Comparison of ENCODE assay signal across 1 cellular context in the genomic region with DNA sequence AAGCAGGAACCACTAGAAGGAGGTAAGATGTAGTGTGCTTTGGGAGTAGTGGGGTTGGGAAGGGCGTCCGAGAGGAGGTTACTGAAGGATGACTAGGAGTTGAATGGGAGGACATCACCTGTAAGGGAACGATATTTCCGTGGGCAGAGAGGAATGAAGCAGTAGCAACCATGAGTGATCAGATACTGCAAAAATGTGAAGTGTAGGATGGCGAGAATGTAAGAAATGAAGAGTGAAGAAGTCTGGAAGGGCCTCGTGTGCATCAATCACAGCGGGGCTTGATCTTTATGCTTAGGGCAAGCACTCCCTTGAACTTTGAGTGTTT.
TF ChIP-seq lines count a peak whose summit lies in the region.

No MANE protein-coding gene starts in this region.

TF ChIP-seq in GM23338, 12 proteins besides CTCF, POLR2A, EP300 and RAD21 (continued from another document):
- TF ChIP-seq REST (IDR thresholded peaks at IDR 0.05; ENCODE audit: unreplicated experiment) (no peak), ETS1 (IDR thresholded peaks at IDR 0.05) (no peak), ZNF114 (CRISPR knock-in tag; IDR thresholded peaks at IDR 0.05) (no peak), NANOG (IDR thresholded peaks at IDR 0.05; ENCODE audit: borderline replicate concordance) (no peak), ZNF331 (CRISPR knock-in tag; IDR thresholded peaks at IDR 0.05; ENCODE audit: low read depth) (no peak), EZH2phosphoT487 (IDR thresholded peaks at IDR 0.05; ENCODE audit: unreplicated experiment) (no peak), STAT1 (IDR thresholded peaks at IDR 0.05; ENCODE audit: unreplicated experiment) (no peak)
